ENCODE assay signal across 16 cellular contexts in genomic region chr18:55224086-55224625, GRCh38.
"Had no signal": no experiment of that assay in that cellular context is flagged by ENCODE, and none has a peak within 500 bp of the region (broad histone marks: within the 10 kb centered on the region; RNA-seq: fewer than 3 reads in every experiment).

No MANE protein-coding gene starts in this region.

- H3K4me3 ChIP-seq: body of pancreas, gastroesophageal sphincter, hepatocyte, smooth muscle cell, upper lobe of left lung had no signal

- H3K27me3 Mint-ChIP-seq: activated CD8-positive, alpha-beta T cell treated with anti-CD3 and anti-CD28 coated beads for 36 hours had no signal

- H3K4me1 ChIP-seq: body of pancreas had no signal

- H3K27ac ChIP-seq: body of pancreas, gastroesophageal sphincter, hepatocyte, upper lobe of left lung had no signal

- H3K4me2 ChIP-seq: hepatocyte, smooth muscle cell had no signal

- H3K4me3 Mint-ChIP-seq: activated CD8-positive, alpha-beta T cell treated with anti-CD3 and anti-CD28 coated beads for 36 hours; activated T-helper 1 cell treated with anti-CD3 and anti-CD28 coated beads, Interleukin-12 subunit alpha, Interleukin-12 subunit beta, Interleukin-2, Interleukin-4 antibody, amounts not matched to agents 30 ng/mL and 10 ng/mL and 1 ng/mL, durations not matched to agents 14 hours and 24 hours and 36 hours; T-cell had no signal

- H3K36me3 Mint-ChIP-seq: T-cell had no signal

- H3K9me3 ChIP-seq: body of pancreas, gastroesophageal sphincter, upper lobe of left lung had no signal

- H3K27me3 ChIP-seq: body of pancreas, gastroesophageal sphincter, hepatocyte, upper lobe of left lung had no signal

- H3K4me1 Mint-ChIP-seq: T-cell had no signal

- DNase-seq: activated CD4-positive, alpha-beta T cell treated with anti-CD3 and anti-CD28 coated beads for 4 hours; activated CD8-positive, alpha-beta memory T cell treated with anti-CD3 and anti-CD28 coated beads, Interleukin-2, amount 50 U/mL, for 48 hours; activated CD8-positive, alpha-beta T cell treated with anti-CD3 and anti-CD28 coated beads for 36 hours; activated naive CD4-positive, alpha-beta T cell treated with Interleukin-2 at 50 U/mL for 16 hours; body of pancreas; kidney; right cardiac atrium; stimulated activated CD4-positive, alpha-beta T cell treated with anti-CD3 and anti-CD28 coated beads, Interleukin-1b, Interleukin-23, amount 100 ng/mL, for 48 hours; stimulated activated naive CD4-positive, alpha-beta T cell treated with Interleukin-2 at 50 U/mL for 16 hours; T-cell; T1000; upper lobe of left lung had no signal

- H2AFZ ChIP-seq: hepatocyte had no signal

- H3K27ac Mint-ChIP-seq: activated CD8-positive, alpha-beta T cell treated with anti-CD3 and anti-CD28 coated beads for 36 hours; activated T-helper 1 cell treated with anti-CD3 and anti-CD28 coated beads, Interleukin-12 subunit alpha, Interleukin-12 subunit beta, Interleukin-2, Interleukin-4 antibody, amounts not matched to agents 30 ng/mL and 10 ng/mL and 1 ng/mL, durations not matched to agents 14 hours and 24 hours and 36 hours; T-cell had no signal

- H3K79me2 ChIP-seq: hepatocyte had no signal

- H3K9me3 Mint-ChIP-seq: activated CD8-positive, alpha-beta T cell treated with anti-CD3 and anti-CD28 coated beads for 36 hours; activated T-helper 1 cell treated with anti-CD3 and anti-CD28 coated beads, Interleukin-12 subunit alpha, Interleukin-12 subunit beta, Interleukin-2, Interleukin-4 antibody, amounts not matched to agents 30 ng/mL and 10 ng/mL and 1 ng/mL, durations not matched to agents 14 hours and 24 hours and 36 hours; T-cell had no signal

- ATAC-seq: activated CD8-positive, alpha-beta T cell treated with anti-CD3 and anti-CD28 coated beads for 36 hours; body of pancreas; gastroesophageal sphincter; right cardiac atrium; T-cell had no signal
